ENCODE assay signal across 2 cellular contexts in the genomic region with DNA sequence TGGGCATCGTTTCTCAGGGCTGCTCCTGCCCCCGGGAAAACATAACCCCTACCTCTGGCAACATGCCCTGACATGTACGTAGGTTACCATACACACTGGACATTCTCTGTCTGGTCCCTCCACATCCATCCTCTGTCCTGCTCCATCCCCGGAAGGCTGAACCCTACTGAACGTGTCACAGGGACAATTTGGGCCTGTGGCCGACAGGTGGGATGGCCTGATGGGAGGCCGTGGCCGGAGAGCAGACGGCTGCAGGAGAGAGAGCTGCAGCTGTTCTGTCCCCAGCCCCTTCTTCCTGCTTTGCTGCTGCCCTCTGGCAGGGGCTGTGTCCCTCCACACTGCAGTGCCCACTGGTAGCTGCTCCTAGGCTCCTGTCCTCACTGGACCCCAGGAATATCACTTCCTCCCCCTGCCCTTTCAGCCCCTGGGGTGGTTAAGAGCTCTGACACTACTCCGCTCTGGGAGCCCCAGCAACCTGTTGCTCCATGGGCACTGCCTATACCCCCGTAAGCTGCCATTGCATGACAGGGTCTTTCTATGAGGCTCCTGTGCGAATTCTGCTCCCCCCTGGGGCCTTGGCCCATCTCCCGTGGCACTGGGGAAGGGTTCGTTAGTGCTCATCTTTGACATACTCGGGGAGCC.
TF ChIP-seq lines count a peak whose summit lies in the region.

No MANE protein-coding gene starts in this region.

TF ChIP-seq in A549, 52 proteins besides CTCF, POLR2A, EP300 and RAD21 (continued from another document):
- TF ChIP-seq, protein P1, sequence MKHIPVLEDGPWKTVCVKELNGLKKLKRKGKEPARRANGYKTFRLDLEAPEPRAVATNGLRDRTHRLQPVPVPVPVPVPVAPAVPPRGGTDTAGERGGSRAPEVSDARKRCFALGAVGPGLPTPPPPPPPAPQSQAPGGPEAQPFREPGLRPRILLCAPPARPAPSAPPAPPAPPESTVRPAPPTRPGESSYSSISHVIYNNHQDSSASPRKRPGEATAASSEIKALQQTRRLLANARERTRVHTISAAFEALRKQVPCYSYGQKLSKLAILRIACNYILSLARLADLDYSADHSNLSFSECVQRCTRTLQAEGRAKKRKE (CRISPR knock-in tag; IDR thresholded peaks at IDR 0.05; ENCODE audit: low read depth): no peak
- no peak for TF ChIP-seq MAFK (IDR thresholded peaks at IDR 0.05; ENCODE audit: partially characterized antibody)
- TF ChIP-seq, protein P2, sequence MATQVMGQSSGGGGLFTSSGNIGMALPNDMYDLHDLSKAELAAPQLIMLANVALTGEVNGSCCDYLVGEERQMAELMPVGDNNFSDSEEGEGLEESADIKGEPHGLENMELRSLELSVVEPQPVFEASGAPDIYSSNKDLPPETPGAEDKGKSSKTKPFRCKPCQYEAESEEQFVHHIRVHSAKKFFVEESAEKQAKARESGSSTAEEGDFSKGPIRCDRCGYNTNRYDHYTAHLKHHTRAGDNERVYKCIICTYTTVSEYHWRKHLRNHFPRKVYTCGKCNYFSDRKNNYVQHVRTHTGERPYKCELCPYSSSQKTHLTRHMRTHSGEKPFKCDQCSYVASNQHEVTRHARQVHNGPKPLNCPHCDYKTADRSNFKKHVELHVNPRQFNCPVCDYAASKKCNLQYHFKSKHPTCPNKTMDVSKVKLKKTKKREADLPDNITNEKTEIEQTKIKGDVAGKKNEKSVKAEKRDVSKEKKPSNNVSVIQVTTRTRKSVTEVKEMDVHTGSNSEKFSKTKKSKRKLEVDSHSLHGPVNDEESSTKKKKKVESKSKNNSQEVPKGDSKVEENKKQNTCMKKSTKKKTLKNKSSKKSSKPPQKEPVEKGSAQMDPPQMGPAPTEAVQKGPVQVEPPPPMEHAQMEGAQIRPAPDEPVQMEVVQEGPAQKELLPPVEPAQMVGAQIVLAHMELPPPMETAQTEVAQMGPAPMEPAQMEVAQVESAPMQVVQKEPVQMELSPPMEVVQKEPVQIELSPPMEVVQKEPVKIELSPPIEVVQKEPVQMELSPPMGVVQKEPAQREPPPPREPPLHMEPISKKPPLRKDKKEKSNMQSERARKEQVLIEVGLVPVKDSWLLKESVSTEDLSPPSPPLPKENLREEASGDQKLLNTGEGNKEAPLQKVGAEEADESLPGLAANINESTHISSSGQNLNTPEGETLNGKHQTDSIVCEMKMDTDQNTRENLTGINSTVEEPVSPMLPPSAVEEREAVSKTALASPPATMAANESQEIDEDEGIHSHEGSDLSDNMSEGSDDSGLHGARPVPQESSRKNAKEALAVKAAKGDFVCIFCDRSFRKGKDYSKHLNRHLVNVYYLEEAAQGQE (IDR thresholded peaks at IDR 0.05): no peak

TF ChIP-seq in SK-N-SH treated with all-trans-retinoic acid at 6 μM for 48 hours, 23 proteins besides CTCF, POLR2A, EP300 and RAD21 (continued from another document):
- TF ChIP-seq, protein P3, sequence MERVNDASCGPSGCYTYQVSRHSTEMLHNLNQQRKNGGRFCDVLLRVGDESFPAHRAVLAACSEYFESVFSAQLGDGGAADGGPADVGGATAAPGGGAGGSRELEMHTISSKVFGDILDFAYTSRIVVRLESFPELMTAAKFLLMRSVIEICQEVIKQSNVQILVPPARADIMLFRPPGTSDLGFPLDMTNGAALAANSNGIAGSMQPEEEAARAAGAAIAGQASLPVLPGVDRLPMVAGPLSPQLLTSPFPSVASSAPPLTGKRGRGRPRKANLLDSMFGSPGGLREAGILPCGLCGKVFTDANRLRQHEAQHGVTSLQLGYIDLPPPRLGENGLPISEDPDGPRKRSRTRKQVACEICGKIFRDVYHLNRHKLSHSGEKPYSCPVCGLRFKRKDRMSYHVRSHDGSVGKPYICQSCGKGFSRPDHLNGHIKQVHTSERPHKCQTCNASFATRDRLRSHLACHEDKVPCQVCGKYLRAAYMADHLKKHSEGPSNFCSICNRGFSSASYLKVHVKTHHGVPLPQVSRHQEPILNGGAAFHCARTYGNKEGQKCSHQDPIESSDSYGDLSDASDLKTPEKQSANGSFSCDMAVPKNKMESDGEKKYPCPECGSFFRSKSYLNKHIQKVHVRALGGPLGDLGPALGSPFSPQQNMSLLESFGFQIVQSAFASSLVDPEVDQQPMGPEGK (CRISPR knock-in tag; IDR thresholded peaks at IDR 0.05; ENCODE audit: borderline replicate concordance): no peak
- no peak for TF ChIP-seq ESRRG (CRISPR knock-in tag; IDR thresholded peaks at IDR 0.05)
- TF ChIP-seq ZNF70 (CRISPR knock-in tag; IDR thresholded peaks at IDR 0.05): no peak
- TF ChIP-seq TCF4 (CRISPR knock-in tag; IDR thresholded peaks at IDR 0.05; ENCODE audit: borderline replicate concordance): no peak
- TF ChIP-seq ZFP30 (CRISPR knock-in tag; IDR thresholded peaks at IDR 0.05): no peak
- TF ChIP-seq RARB (CRISPR knock-in tag; IDR thresholded peaks at IDR 0.05): no peak
- no peak for TF ChIP-seq ZNF565 (CRISPR knock-in tag; conservative IDR thresholded peaks at IDR 0.05; ENCODE audit: low read depth)
- TF ChIP-seq PPARA (CRISPR knock-in tag; IDR thresholded peaks at IDR 0.05; ENCODE audit: borderline replicate concordance): no peak
- TF ChIP-seq, protein P4, sequence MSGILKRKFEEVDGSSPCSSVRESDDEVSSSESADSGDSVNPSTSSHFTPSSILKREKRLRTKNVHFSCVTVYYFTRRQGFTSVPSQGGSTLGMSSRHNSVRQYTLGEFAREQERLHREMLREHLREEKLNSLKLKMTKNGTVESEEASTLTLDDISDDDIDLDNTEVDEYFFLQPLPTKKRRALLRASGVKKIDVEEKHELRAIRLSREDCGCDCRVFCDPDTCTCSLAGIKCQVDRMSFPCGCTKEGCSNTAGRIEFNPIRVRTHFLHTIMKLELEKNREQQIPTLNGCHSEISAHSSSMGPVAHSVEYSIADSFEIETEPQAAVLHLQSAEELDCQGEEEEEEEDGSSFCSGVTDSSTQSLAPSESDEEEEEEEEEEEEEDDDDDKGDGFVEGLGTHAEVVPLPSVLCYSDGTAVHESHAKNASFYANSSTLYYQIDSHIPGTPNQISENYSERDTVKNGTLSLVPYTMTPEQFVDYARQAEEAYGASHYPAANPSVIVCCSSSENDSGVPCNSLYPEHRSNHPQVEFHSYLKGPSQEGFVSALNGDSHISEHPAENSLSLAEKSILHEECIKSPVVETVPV (CRISPR knock-in tag; IDR thresholded peaks at IDR 0.05): no peak
- TF ChIP-seq GLIS3 (CRISPR knock-in tag; IDR thresholded peaks at IDR 0.05): no peak
- no peak for TF ChIP-seq TOX (CRISPR knock-in tag; IDR thresholded peaks at IDR 0.05; ENCODE audit: borderline replicate concordance)
- no peak for TF ChIP-seq ZC3H10 (CRISPR knock-in tag; IDR thresholded peaks at IDR 0.05)
- no peak for TF ChIP-seq OSR1 (CRISPR knock-in tag; IDR thresholded peaks at IDR 0.05)
